In genomic region chr2:73977466-73977865, GRCh38 we compare ENCODE assay signal across 1 cellular context.
TF ChIP-seq lines count a peak whose summit lies in the region.

No MANE protein-coding gene starts in this region.

TF ChIP-seq in K562, 482 proteins besides CTCF, POLR2A, EP300 and RAD21:
- peak; percentile 90 for TF ChIP-seq RFX1 (IDR thresholded peaks at IDR 0.05)
- no peak for TF ChIP-seq ZNF584 (CRISPR knock-in tag; IDR thresholded peaks at IDR 0.05; ENCODE audit: low read depth)
- no peak for TF ChIP-seq TAF15 (IDR thresholded peaks at IDR 0.05; ENCODE audit: low read depth, low read length)
